Comparison of ENCODE assay signal across 10 cellular contexts in genomic region chrX:135740683-135741149, GRCh38. TPM values are rescaled to one million over a fixed set of nuclear protein-coding genes. Genes with fewer than 3 reads are reported as not detected.
DNase-seq lines count a peak whose midpoint lies in the region; ATAC-seq and TF ChIP-seq lines count a peak whose summit lies in the region.
"Had no signal": no experiment of that assay in that cellular context is flagged by ENCODE, and none has a peak within 500 bp of the region (broad histone marks: within the 10 kb centered on the region; RNA-seq: fewer than 3 reads in every experiment).

No MANE protein-coding gene starts in this region.

- no peak overlapping the region for H3K4me3 ChIP-seq in liver (ENCODE audit: low read depth in 1 of 3, low read length in 3 of 3)
- H3K4me3 ChIP-seq: BLaER1 treated with 17β-estradiol and CSF1 and Interleukin-3, amounts not matched to agents 10 nM and 100 nM had no signal

- WGBS in liver: 62% methylated on average over 18 of the region's 18 CpGs

- H3K9me3 ChIP-seq in liver (ENCODE audit: control insufficient read depth in 4 of 4, low read length in 3 of 4): no peaks in the 10 kb centered on the region
- H3K9me3 ChIP-seq: BLaER1 treated with 17β-estradiol and CSF1 and Interleukin-3, amounts not matched to agents 10 nM and 100 nM had no signal

- peak; percentile 17 for TF ChIP-seq CTCF in liver (IDR thresholded peaks at IDR 0.05; ENCODE audit: low read depth, low read length, missing input control)

- no peaks in the 10 kb centered on the region for H3K4me1 ChIP-seq in liver (ENCODE audit: control insufficient read depth in 4 of 4, insufficient read depth in 4 of 4, low read length in 3 of 4)

- H3K36me3 ChIP-seq in liver (ENCODE audit: control insufficient read depth in 4 of 4, insufficient read depth in 3 of 4, low read depth in 1 of 4, low read length in 3 of 4): no peaks in the 10 kb centered on the region
- H3K36me3 ChIP-seq: BLaER1 treated with 17β-estradiol and CSF1 and Interleukin-3, amounts not matched to agents 10 nM and 100 nM had no signal

- ATAC-seq in GM21717 (IDR thresholded peaks at IDR 0.05; ENCODE audit: unreplicated experiment): no peak

- TF ChIP-seq RAD21 in liver (IDR thresholded peaks at IDR 0.05): no peak

- H3K27ac ChIP-seq in liver (ENCODE audit: low read depth in 1 of 2, low read length in 2 of 2): no peak overlapping the region
- H3K27ac ChIP-seq: BLaER1 treated with 17β-estradiol and CSF1 and Interleukin-3, amounts not matched to agents 10 nM and 100 nM had no signal

- H3K9ac ChIP-seq in liver (ENCODE audit: low read depth in 1 of 2, low read length in 2 of 2): no peak overlapping the region
- H3K9ac ChIP-seq: BLaER1 treated with 17β-estradiol and CSF1 and Interleukin-3, amounts not matched to agents 10 nM and 100 nM had no signal

- no peaks in the 10 kb centered on the region for H3K27me3 ChIP-seq in liver (ENCODE audit: control insufficient read depth in 4 of 4, insufficient read depth in 4 of 4, low read length in 3 of 4)

- peak; percentile 12 for DNase-seq in activated gamma-delta T cell treated with Interleukin-2 at 50 U/mL for 16 hours
- DNase-seq in activated gamma-delta T cell (lab: John Stamatoyannopoulos, UW): no peak
- peak; percentile 57 for DNase-seq in HT-29 (ENCODE audit: low spot score)
- peak; percentile 84 for DNase-seq in activated CD8-positive, alpha-beta memory T cell treated with anti-CD3 and anti-CD28 coated beads, Interleukin-2, amount 50 U/mL, for 48 hours
- no peak for DNase-seq in DMS79 treated with DMSO at 0.1 percent for 48 hours (lab: John Stamatoyannopoulos, UW)
- DNase-seq in NCI-H2227 (lab: John Stamatoyannopoulos, UW; ENCODE audit: unreplicated experiment): no peak

TF ChIP-seq in liver, 16 proteins besides CTCF, POLR2A, EP300 and RAD21:
- TF ChIP-seq FOXA2 (IDR thresholded peaks at IDR 0.05) (no peak), FOXA1 (IDR thresholded peaks at IDR 0.05) (no peak), SP1 (IDR thresholded peaks at IDR 0.05) (no peak), ZBTB33 (IDR thresholded peaks at IDR 0.05) (no peak), YY1 (IDR thresholded peaks at IDR 0.05) (no peak), HNF4G (IDR thresholded peaks at IDR 0.05) (no peak), REST (IDR thresholded peaks at IDR 0.05) (no peak), RXRA (IDR thresholded peaks at IDR 0.05) (no peak), MAX (IDR thresholded peaks at IDR 0.05) (no peak), GABPA (IDR thresholded peaks at IDR 0.05 in 1 of 2, conservative IDR thresholded peaks at IDR 0.05 in 1 of 2) (no peak), EGR1 (IDR thresholded peaks at IDR 0.05; ENCODE audit: low read depth in 2 of 2) (no peak), JUND (IDR thresholded peaks at IDR 0.05) (no peak), HNF4A (conservative IDR thresholded peaks at IDR 0.05) (no peak), ATF3 (IDR thresholded peaks at IDR 0.05) (no peak)
TF ChIP-seq in liver: peak in this region for 0.

RNA-seq across cellular contexts. Expression of gene CT45A3, which starts 27.3 kb away (rescaled TPM):
- not detected in 2 replicates for total RNA-seq in HT-29 (2014; rRNA removed; shearing (Covaris generic))
- not detected for total RNA-seq in liver
- not detected for polyA plus RNA-seq in liver

RNA-seq across cellular contexts. Expression of gene CT45A1, which starts 27.3 kb away (rescaled TPM):
- not detected in 2 replicates for total RNA-seq in HT-29 (2014; rRNA removed; shearing (Covaris generic))
- total RNA-seq in liver: not detected
- polyA plus RNA-seq in liver: not detected
- polyA plus RNA-seq: thymus had no signal

RNA-seq across cellular contexts. Expression of gene CT45A5, which starts 44.6 kb away (rescaled TPM):
- total RNA-seq in HT-29 (2014; rRNA removed; shearing (Covaris generic)): not detected in 2 replicates
- total RNA-seq in liver: not detected
- polyA plus RNA-seq in liver: not detected

Comparison
In these comparisons a context has a peak if more than half of its experiments do, and no peak if none do; other contexts are left out.
1. DNase-seq: peak in activated gamma-delta T cell treated with Interleukin-2 at 50 U/mL for 16 hours (single experiment), HT-29 (single experiment) and activated CD8-positive, alpha-beta memory T cell treated with anti-CD3 and anti-CD28 coated beads, Interleukin-2, amount 50 U/mL, for 48 hours (single experiment); none in activated gamma-delta T cell (single experiment), DMS79 treated with DMSO at 0.1 percent for 48 hours (single experiment) and NCI-H2227 (single experiment).